In genomic region chr10:98104125-98104524, GRCh38 we compare ENCODE assay signal across 8 cellular contexts.
"Had no signal": no experiment of that assay in that cellular context is flagged by ENCODE, and none has a peak within 500 bp of the region (broad histone marks: within the 10 kb centered on the region; RNA-seq: fewer than 3 reads in every experiment).

No MANE protein-coding gene starts in this region.

- H2AFZ ChIP-seq: GM23248 had no signal

- H3K9ac ChIP-seq: GM23248 had no signal

- DNase-seq: GM23248, GOT3, H7, IMR-90, KBM-7 had no signal

- H3K4me3 ChIP-seq: GM23248, HAP-1 had no signal

- H3K27ac ChIP-seq: GM23248 had no signal

- FAIRE-seq: HTR-8/SVneo had no signal

- H3K36me3 ChIP-seq: HAP-1 had no signal

- ATAC-seq: HCT116 had no signal

- H3K9me3 ChIP-seq: HAP-1 had no signal
